ENCODE assay signal across 11 cellular contexts in genomic region chr10:132464256-132465192, GRCh38.
DNase-seq lines count a peak whose midpoint lies in the region; ATAC-seq and TF ChIP-seq lines count a peak whose summit lies in the region.
"Had no signal": no experiment of that assay in that cellular context is flagged by ENCODE, and none has a peak within 500 bp of the region (broad histone marks: within the 10 kb centered on the region; RNA-seq: fewer than 3 reads in every experiment).

No MANE protein-coding gene starts in this region.

- no peaks in the 10 kb centered on the region for H3K79me2 ChIP-seq in mesendoderm (ENCODE audit: control insufficient read depth, insufficient read depth, low read length)

- H4K5ac ChIP-seq in mesendoderm (ENCODE audit: low read length): no peak overlapping the region

- H3K56ac ChIP-seq in mesendoderm (ENCODE audit: low read length): no peak overlapping the region

- no peak overlapping the region for H2BK5ac ChIP-seq in mesendoderm (ENCODE audit: low read length)

- H3K27me3 ChIP-seq in mesendoderm (ENCODE audit: insufficient read depth, low read length, poor library complexity): no peaks in the 10 kb centered on the region

- H4K8ac ChIP-seq in mesendoderm (ENCODE audit: low read depth, low read length): no peak overlapping the region

- DNase-seq in fibroblast of villous mesenchyme (ENCODE audit: low read depth) (peak; percentile 56), mucosa of gallbladder (ENCODE audit: low spot score) (peak; percentile 84), HuH-7.5 (ENCODE audit: low spot score) (no peak), mesendoderm (no peak)
- DNase-seq: NCI-H69; stimulated activated CD8-positive, alpha-beta memory T cell treated with anti-CD3 and anti-CD28 coated beads, Interleukin-4, amount 100 ng/mL, for 48 hours had no signal

- TF ChIP-seq CTCF in fibroblast of villous mesenchyme (IDR thresholded peaks at IDR 0.05; ENCODE audit: insufficient read depth, low read depth, low read length): no peak

- H3K4ac ChIP-seq in mesendoderm (ENCODE audit: low read depth, low read length): no peak overlapping the region

- WGBS in adipose tissue, 3 donors: 57 to 71% (median 64%) methylated on average over 22 of the region's 22 CpGs
- WGBS in mesendoderm (ENCODE audit: extremely low coverage, insufficient coverage, low lambda C conversion rate): no CpG with 5 or more reads among the region's 22 CpGs

- no peak overlapping the region for H3K9ac ChIP-seq in mesendoderm (ENCODE audit: low read length)

- H3K36me3 ChIP-seq in mesendoderm (ENCODE audit: control insufficient read depth, insufficient read depth, low read length): no peaks in the 10 kb centered on the region
- H3K36me3 ChIP-seq: neutrophil had no signal

- no peaks in the 10 kb centered on the region for H3K4me1 ChIP-seq in mesendoderm (ENCODE audit: control insufficient read depth, low read depth, low read length)

- H3K4me2 ChIP-seq in mesendoderm (ENCODE audit: low read length): no peak overlapping the region

- no peak overlapping the region for H2BK120ac ChIP-seq in mesendoderm (ENCODE audit: low read depth, low read length)

- H3K18ac ChIP-seq in mesendoderm (ENCODE audit: low read length): no peak overlapping the region

- no peak overlapping the region for H2AK5ac ChIP-seq in mesendoderm (ENCODE audit: low read length)

- no peak overlapping the region for H3K23ac ChIP-seq in mesendoderm (ENCODE audit: low read length)

- H3K27ac ChIP-seq in adipose tissue (ENCODE audit: low read depth, low read length): peak overlapping the region; percentile 33
- H3K27ac ChIP-seq in temporal lobe (ENCODE audit: low read depth, low read length): peak overlapping the region; percentile 69
- H3K27ac ChIP-seq in mesendoderm (ENCODE audit: low read depth, low read length): no peak overlapping the region
- H3K27ac ChIP-seq: neutrophil had no signal

- H3K4me3 ChIP-seq in fibroblast of villous mesenchyme (ENCODE audit: low read depth, low read length) (no peak overlapping the region), mesendoderm (ENCODE audit: low read length) (no peak overlapping the region)

- H2BK15ac ChIP-seq in mesendoderm (replicated peaks; ENCODE audit: low read depth): no peak overlapping the region

- H3K79me1 ChIP-seq in mesendoderm (ENCODE audit: low read length): no peaks in the 10 kb centered on the region

- ATAC-seq in GM21360 (IDR thresholded peaks at IDR 0.05; ENCODE audit: unreplicated experiment): no peak
- no peak for ATAC-seq in HG02610 (IDR thresholded peaks at IDR 0.05; ENCODE audit: unreplicated experiment)

Comparison
In these comparisons a context has a peak if more than half of its experiments do, and no peak if none do; other contexts are left out.
1. DNase-seq: peak in fibroblast of villous mesenchyme (single experiment) and mucosa of gallbladder (single experiment); none in HuH-7.5 (single experiment) and mesendoderm (single experiment).